Comparison of ENCODE assay signal across 28 cellular contexts in the genomic region with DNA sequence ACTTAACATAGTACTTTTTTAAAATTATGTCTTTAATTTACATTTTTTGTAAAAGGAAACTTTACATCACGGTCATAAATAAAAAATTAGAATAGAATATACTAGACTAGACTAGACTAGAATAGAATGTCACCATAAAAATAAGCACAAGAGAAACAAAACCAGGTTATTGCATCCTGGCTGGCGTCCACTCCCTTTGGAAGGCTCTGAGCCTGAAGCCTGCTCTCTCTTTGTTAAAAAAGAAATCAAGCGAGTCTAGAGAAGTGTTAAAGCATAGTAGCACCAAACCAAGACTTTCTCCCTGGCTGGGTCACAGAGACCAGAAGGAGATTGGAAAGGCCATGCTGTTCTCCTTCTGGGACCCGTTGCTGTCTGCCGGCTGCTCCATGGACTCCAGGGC.
"Had no signal": no experiment of that assay in that cellular context is flagged by ENCODE, and none has a peak within 500 bp of the region (broad histone marks: within the 10 kb centered on the region; RNA-seq: fewer than 3 reads in every experiment).

No MANE protein-coding gene starts in this region.

- H3K9ac ChIP-seq: SK-N-SH had no signal

- DNase-seq: activated CD4-positive, alpha-beta T cell treated with anti-CD3 and anti-CD28 coated beads for 36 hours; activated CD4-positive, alpha-beta T cell treated with anti-CD3 and anti-CD28 coated beads, Interleukin-2, amount 10 ng/mL, durations not matched to agents 7 days and 5 days; activated CD4-positive, alpha-beta T cell treated with anti-CD3 and anti-CD28 coated beads, Interleukin-2, amount 50 U/mL, for 48 hours; activated CD8-positive, alpha-beta T cell treated with anti-CD3 and anti-CD28 coated beads, Interleukin-2, amount 10 ng/mL, durations not matched to agents 7 days and 5 days; activated gamma-delta T cell; activated naive CD4-positive, alpha-beta T cell treated with Interleukin-2 at 50 U/mL for 16 hours; activated naive CD8-positive, alpha-beta T cell treated with anti-CD3 and anti-CD28 coated beads, Interleukin-2, amount 10 ng/mL, durations not matched to agents 7 days and 5 days; activated T-cell treated with anti-CD3 and anti-CD28 coated beads, Interleukin-2, amount 50 U/mL, for 24 hours; Karpas-422; KBM-7; MG63; NCI-H1048; NCI-H1105 treated with DMSO at 0.1 percent for 48 hours; NCI-H1436; NCI-H1694; NCI-H1930; NCI-H2081 treated with DMSO at 0.1 percent for 48 hours; NCI-H226; NCI-H446 treated with DMSO at 0.1 percent for 48 hours; NCI-H524; SHP77 treated with DMSO at 0.1 percent for 48 hours; SK-N-SH had no signal

- H3K27ac ChIP-seq: ascending aorta, cardiac muscle cell, SJSA1 had no signal

- H3K36me3 ChIP-seq: ascending aorta, cardiac muscle cell, MG63, SJSA1 had no signal

- H3K27me3 ChIP-seq: ascending aorta, cardiac muscle cell, MG63, SJSA1 had no signal

- H3K9me3 ChIP-seq: ascending aorta, MG63, SJSA1, SK-N-SH had no signal

- ATAC-seq: activated CD4-positive, alpha-beta T cell treated with anti-CD3 and anti-CD28 coated beads for 36 hours; activated CD4-positive, CD25-positive, alpha-beta regulatory T cell treated with anti-CD3 and anti-CD28 coated beads, Interleukin-2, amount 50 U/mL, for 24 hours; activated CD8-positive, alpha-beta T cell treated with anti-CD3 and anti-CD28 coated beads, Interleukin-2, amount 10 ng/mL, durations not matched to agents 7 days and 5 days; Panc1; WTC11 had no signal

- H3K4me2 ChIP-seq: SK-N-SH had no signal

- H3K4me3 ChIP-seq: ascending aorta, cardiac muscle cell, MG63, SJSA1 had no signal
